8 cellular contexts compared by ENCODE assay signal in the genomic region with DNA sequence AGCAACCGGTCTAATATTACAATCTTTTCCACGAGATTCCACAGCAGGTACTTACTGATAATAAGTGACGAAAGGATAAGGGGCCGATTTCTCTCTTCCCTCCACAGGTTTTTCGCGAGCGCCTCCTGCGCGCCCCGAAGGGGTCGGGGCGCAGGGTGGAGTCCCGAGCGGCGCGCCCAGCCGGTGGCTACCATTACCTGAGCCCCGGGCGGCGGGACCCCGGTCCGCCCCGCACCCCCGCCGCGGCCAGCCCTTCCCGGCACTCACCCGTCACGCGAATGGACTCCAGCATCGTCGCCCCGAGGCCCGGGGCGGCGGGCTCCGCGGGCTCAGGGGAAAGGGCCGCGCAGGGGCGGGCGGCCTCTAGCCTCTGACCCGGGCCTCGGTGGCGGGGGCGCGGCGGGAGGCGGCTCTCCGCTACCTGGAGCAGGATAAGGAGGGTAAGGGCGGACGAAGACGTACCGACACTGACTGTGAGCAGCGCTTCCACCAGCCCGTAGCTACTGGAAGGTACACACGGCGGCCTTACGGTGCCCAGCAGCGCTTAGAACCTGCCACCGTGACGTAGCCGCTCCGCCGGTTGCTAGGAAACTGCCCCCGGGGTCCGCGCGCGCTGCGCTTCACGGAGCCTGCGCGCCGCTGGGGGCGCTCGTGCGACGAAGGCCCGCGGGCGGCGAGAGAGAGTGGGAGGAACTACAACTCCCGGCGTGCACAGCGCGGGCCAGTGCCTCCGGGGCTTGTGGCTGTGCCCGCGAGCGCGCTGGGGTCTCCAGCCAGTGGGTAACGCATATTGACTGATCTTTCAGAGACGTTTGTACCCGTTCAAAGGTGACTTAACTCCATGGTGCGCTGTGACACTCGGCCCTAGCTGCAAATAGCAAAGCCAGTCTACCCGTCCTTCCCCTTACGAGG. TPM values are rescaled to one million over a fixed set of nuclear protein-coding genes. Genes with fewer than 3 reads are reported as not detected.
DNase-seq lines count a peak whose midpoint lies in the region; ATAC-seq, FAIRE-seq and TF ChIP-seq lines count a peak whose summit lies in the region.

No MANE protein-coding gene starts in this region.

- intact Hi-C loops in left ventricle myocardium superior (cut with micrococcal nuclease), result no loop called here
- intact Hi-C loops in upper lobe of right lung (cut with DNase I), result no loop called here

- no peaks in the 10 kb centered on the region for H3K27me3 ChIP-seq in upper lobe of right lung

- TF ChIP-seq CTCF in progenitor cell of endocrine pancreas (IDR thresholded peaks at IDR 0.05; ENCODE audit: unreplicated experiment) (peak; percentile 88), upper lobe of right lung (IDR thresholded peaks at IDR 0.05) (peak; percentile 87)

- no peaks in the 10 kb centered on the region for H3K9me3 Mint-ChIP-seq in progenitor cell of endocrine pancreas (ENCODE audit: low read depth)

- DNase-seq in GM12892 (ENCODE audit: insufficient read length) (peak; percentile 83), NCI-H1436 (lab: John Stamatoyannopoulos, UW) (peak; percentile 93), T-helper 1 cell (peak; percentile 76 to 89 (median 88)), amygdala (lab: John Stamatoyannopoulos, UW) (peak; percentile 29 to 94 (median 80)), left ventricle myocardium superior (peak; percentile 94), progenitor cell of endocrine pancreas (ENCODE audit: low spot score, unreplicated experiment) (peak; percentile 92), upper lobe of right lung (peak; percentile 96)

- peak overlapping the region; percentile 95 for H3K27ac Mint-ChIP-seq in progenitor cell of endocrine pancreas

- no peaks in the 10 kb centered on the region for H3K9me3 ChIP-seq in upper lobe of right lung

- H3K36me3 ChIP-seq in upper lobe of right lung, result no peaks in the 10 kb centered on the region

- peak overlapping the region; percentile 60 for H3K4me3 ChIP-seq in upper lobe of right lung

- H3K4me1 ChIP-seq in upper lobe of right lung, result no peaks in the 10 kb centered on the region

- peaks cover 17% of the 10 kb centered on the region for H3K27me3 Mint-ChIP-seq in progenitor cell of endocrine pancreas

- peak overlapping the region; percentile 77 for H3K27ac ChIP-seq in upper lobe of right lung

- no peak for TF ChIP-seq POLR2A in GM12892 (IDR thresholded peaks at IDR 0.05; ENCODE audit: low read depth, low read length)

- H3K4me3 Mint-ChIP-seq in progenitor cell of endocrine pancreas (ENCODE audit: low read depth), result peak overlapping the region; percentile 84

- peak; percentile 97 for ATAC-seq in HG02870 (IDR thresholded peaks at IDR 0.05; ENCODE audit: unreplicated experiment)
- ATAC-seq in left ventricle myocardium superior, result peak; percentile 99
- ATAC-seq in upper lobe of right lung, result peak; percentile 100

- peak; percentile 88 for FAIRE-seq in GM12892 (lab: Jason Lieb, UNC)

- peaks cover 7% of the 10 kb centered on the region for H3K4me1 Mint-ChIP-seq in progenitor cell of endocrine pancreas (ENCODE audit: low read depth)

- peaks cover 5% of the 10 kb centered on the region for H3K36me3 Mint-ChIP-seq in progenitor cell of endocrine pancreas (ENCODE audit: insufficient read depth)

RNA-seq across cellular contexts. Expression of a gene that starts 22.8 kb away (rescaled TPM):
- polyA plus RNA-seq in GM12892 (2012; ENCODE audit: missing spikeins), result 9.1 TPM
- total RNA-seq in left ventricle myocardium superior (1.3 TPM), progenitor cell of endocrine pancreas (37.2 and 40.6 TPM in 2 replicates), upper lobe of right lung (3.3 TPM)

Comparison
In these comparisons a context has a peak if more than half of its experiments do, and no peak if none do; other contexts are left out.
1. Peak in every context shown above with its lines: DNase-seq, ATAC-seq, H3K4me3 ChIP-seq and H3K27ac ChIP-seq.